In genomic region chr14:101928415-101928841, GRCh38 we compare ENCODE assay signal across 13 cellular contexts. TPM values are rescaled to one million over a fixed set of nuclear protein-coding genes. Genes with fewer than 3 reads are reported as not detected.
A peak's percentile ranks its signal among the peaks of the same experiment; 100 is the strongest.
DNase-seq lines count a peak whose midpoint lies in the region; TF ChIP-seq lines count a peak whose summit lies in the region.
"Had no signal": no experiment of that assay in that cellular context is flagged by ENCODE, and none has a peak within 500 bp of the region (broad histone marks: within the 10 kb centered on the region; RNA-seq: fewer than 3 reads in every experiment).

No MANE protein-coding gene starts in this region.

- no peak overlapping the region for H3K27ac Mint-ChIP-seq in MCF 10A (ENCODE audit: low read depth, unreplicated experiment)
- H3K27ac Mint-ChIP-seq: activated CD8-positive, alpha-beta memory T cell treated with anti-CD3 and anti-CD28 coated beads, Interleukin-2, amount 10 ng/mL, durations not matched to agents 7 days and 5 days had no signal

- H3K27ac ChIP-seq in colonic mucosa, result peak overlapping the region; percentile 19
- peak overlapping the region; percentile 74 for H3K27ac ChIP-seq in muscle layer of colon (ENCODE audit: low read depth, low read length)
- H3K27ac ChIP-seq in stomach, result peak overlapping the region in 4 of 5 donors; percentile 56 to 81 (median 71)
- H3K27ac ChIP-seq: HL-60 had no signal

- no peaks in the 10 kb centered on the region for H3K4me1 Mint-ChIP-seq in MCF 10A (ENCODE audit: insufficient read depth, unreplicated experiment)
- H3K4me1 Mint-ChIP-seq: naive thymus-derived CD8-positive, alpha-beta T cell had no signal

- peaks cover 35% of the 10 kb centered on the region for H3K36me3 Mint-ChIP-seq in MCF 10A (ENCODE audit: insufficient read depth, unreplicated experiment)

- H3K4me1 ChIP-seq in colonic mucosa (no peaks in the 10 kb centered on the region), muscle layer of colon (ENCODE audit: insufficient read depth, low read length) (peaks cover 22% of the 10 kb centered on the region), stomach (peaks cover 0 to 15% (median 4%) of the 10 kb centered on the region in 4 donors)
- H3K4me1 ChIP-seq: Peyer's patch had no signal

- no peak overlapping the region for H3K4me3 Mint-ChIP-seq in MCF 10A (ENCODE audit: unreplicated experiment)
- H3K4me3 Mint-ChIP-seq: activated CD8-positive, alpha-beta memory T cell treated with anti-CD3 and anti-CD28 coated beads, Interleukin-2, amount 10 ng/mL, durations not matched to agents 7 days and 5 days had no signal

- peak overlapping the region; percentile 43 for H3K4me3 ChIP-seq in NB4 (ENCODE audit: low read depth, low read length)
- H3K4me3 ChIP-seq in colonic mucosa, result no peak overlapping the region
- no peak overlapping the region for H3K4me3 ChIP-seq in muscle layer of colon (ENCODE audit: low read depth in 1 of 2, low read length in 2 of 2)
- no peak overlapping the region for H3K4me3 ChIP-seq in stomach
- H3K4me3 ChIP-seq: Peyer's patch had no signal

- POLR2A ChIA-PET in MCF 10A (lab: Yijun Ruan, JAX), result no interaction called here

- intact Hi-C loops in colonic mucosa (cut with DNase I) (no loop called here), stomach (cut with DNase I; ENCODE audit: low total_unique reads) (no loop called here), MCF 10A (cut with micrococcal nuclease) (no loop called here)

- H3K9ac ChIP-seq in colonic mucosa (ENCODE audit: low read depth in 2 of 2, low read length in 2 of 2), result no peak overlapping the region
- no peak overlapping the region for H3K9ac ChIP-seq in muscle layer of colon (ENCODE audit: low read length)

- 85 to 91% (median 89%) methylated on average over 24 of the region's 24 CpGs for WGBS in stomach, 5 donors

- no peaks in the 10 kb centered on the region for H3K9me3 Mint-ChIP-seq in MCF 10A (ENCODE audit: unreplicated experiment)
- H3K9me3 Mint-ChIP-seq: naive thymus-derived CD8-positive, alpha-beta T cell had no signal

- H3K27me3 ChIP-seq in colonic mucosa (no peaks in the 10 kb centered on the region), muscle layer of colon (ENCODE audit: control insufficient read depth in 1 of 2, insufficient read depth in 2 of 2, low read length in 2 of 2) (no peaks in the 10 kb centered on the region), stomach (no peaks in the 10 kb centered on the region)
- H3K27me3 ChIP-seq: Peyer's patch had no signal

- TF ChIP-seq EP300 in stomach (IDR thresholded peaks at IDR 0.05), result no peak

- no peak for TF ChIP-seq POLR2A in NB4 (IDR thresholded peaks at IDR 0.05; ENCODE audit: extremely low read depth, insufficient read length)
- no peak for TF ChIP-seq POLR2A in stomach (IDR thresholded peaks at IDR 0.05)

- H3K36me3 ChIP-seq in colonic mucosa (no peaks in the 10 kb centered on the region), muscle layer of colon (ENCODE audit: insufficient read depth, low read length) (peaks cover 14% of the 10 kb centered on the region), stomach (peaks cover 7 to 42% (median 39%) of the 10 kb centered on the region in 4 donors)

- CTCF ChIA-PET in MCF 10A (lab: Yijun Ruan, JAX), result no interaction called here

- H3K27me3 Mint-ChIP-seq in MCF 10A (ENCODE audit: insufficient read depth, unreplicated experiment), result no peaks in the 10 kb centered on the region
- H3K27me3 Mint-ChIP-seq: activated CD8-positive, alpha-beta memory T cell treated with anti-CD3 and anti-CD28 coated beads, Interleukin-2, amount 10 ng/mL, durations not matched to agents 7 days and 5 days; naive thymus-derived CD8-positive, alpha-beta T cell had no signal

- TF ChIP-seq CTCF in NB4 (IDR thresholded peaks at IDR 0.05; ENCODE audit: low read depth, low read length) (no peak), colonic mucosa (IDR thresholded peaks at IDR 0.05) (no peak), stomach (IDR thresholded peaks at IDR 0.05) (no peak), MCF 10A (IDR thresholded peaks at IDR 0.05; ENCODE audit: unreplicated experiment) (no peak)

- BruUV-seq in MCF 10A (replicated peaks; lab: Mats Ljungman, UMichigan), result no TSS peak

- H3K9me3 ChIP-seq in colonic mucosa (no peaks in the 10 kb centered on the region), muscle layer of colon (ENCODE audit: low read length) (no peaks in the 10 kb centered on the region), stomach (no peaks in the 10 kb centered on the region)
- H3K9me3 ChIP-seq: Peyer's patch had no signal

- DNase-seq in NB4 (ENCODE audit: low read depth), result peak; percentile 71
- no peak for DNase-seq in colonic mucosa
- DNase-seq in stomach, result no peak
- no peak for DNase-seq in hippocampal formation (lab: John Stamatoyannopoulos, UW)
- DNase-seq in MCF 10A (ENCODE audit: unreplicated experiment), result no peak
- DNase-seq in activated CD4-positive, alpha-beta T cell treated with anti-CD3 and anti-CD28 coated beads, Interleukin-2, amount 50 U/mL, for 4 hours, result no peak
- DNase-seq in NCI-H2107 (lab: John Stamatoyannopoulos, UW), result no peak
- DNase-seq: activated CD8-positive, alpha-beta memory T cell treated with anti-CD3 and anti-CD28 coated beads, Interleukin-2, amount 10 ng/mL, durations not matched to agents 7 days and 5 days; naive thymus-derived CD8-positive, alpha-beta T cell; NCI-H446 treated with DMSO at 0.1 percent for 48 hours had no signal

RNA-seq across cellular contexts. Expression of gene DYNC1H1, which starts 35.9 kb away (rescaled TPM):
- total RNA-seq in colonic mucosa (100 to 1,000 TPM; 345 to 359 TPM), stomach (100 to 1,000 TPM; 308 to 651 (median 392) TPM), MCF 10A (2022) (704 and 715 TPM in 2 replicates)
- polyA plus RNA-seq in stomach, result 100 to 1,000 TPM in 1 of 3 donors, 10 to 100 TPM in 2; 52.9 to 119 (median 56.4) TPM

Comparison
In these comparisons a context has a peak if more than half of its experiments do, and no peak if none do; other contexts are left out.
1. H3K27ac ChIP-seq: peak in every context shown above with its lines; median percentile 74 in muscle layer of colon; 71 in stomach; 19 in colonic mucosa.